ENCODE assay signal across 8 cellular contexts in genomic region chr1:20661235-20662109, GRCh38. TPM values are rescaled to one million over a fixed set of nuclear protein-coding genes. Genes with fewer than 3 reads are reported as not detected.
DNase-seq lines count a peak whose midpoint lies in the region; ATAC-seq, FAIRE-seq and TF ChIP-seq lines count a peak whose summit lies in the region.

DDOST (minus strand) TSS chr1:20661369; CDS start chr1:20661350, 19 bp downstream.

- in situ Hi-C loops in gastrocnemius medialis (cut with MboI; ENCODE audit: low sequenced_read_pairs in 4 of 4) = no loop called here

- peaks cover 36 to 43% of the 10 kb centered on the region in 2 donors for H3K4me1 ChIP-seq in gastrocnemius medialis

- H3K36me3 ChIP-seq in gastrocnemius medialis = peaks cover 0 to 7% of the 10 kb centered on the region in 2 donors

- peak within 1 kb of the TSS; percentile 88 to 100 (median 99) for H3K27ac Mint-ChIP-seq in brain

- no peaks in the 10 kb centered on the region for H3K27me3 ChIP-seq in gastrocnemius medialis

- no peaks in the 10 kb centered on the region for H3K9me3 Mint-ChIP-seq in brain

- H3K9me3 ChIP-seq in gastrocnemius medialis = no peaks in the 10 kb centered on the region

- TF ChIP-seq CTCF in 22Rv1 (IDR thresholded peaks at IDR 0.05) (peak; percentile 61), brain (conservative IDR thresholded peaks at IDR 0.05) (peak in 1 of 2 experiments; percentile 5), gastrocnemius medialis (IDR thresholded peaks at IDR 0.05 in 4 of 5, conservative IDR thresholded peaks at IDR 0.05 in 1 of 5) (peak in 3 of 5 experiments; percentile 29 to 56 (median 52))

- intact Hi-C loops in gastrocnemius medialis (cut with DNase I; ENCODE audit: low total_unique reads) = loop anchor here (2.0 kb wide), 1 partner anchor 29 kb away; the partner anchor contains the start of gene PINK1

- H3K27ac ChIP-seq in 22Rv1 = peak within 1 kb of the TSS; percentile 65
- H3K27ac ChIP-seq in gastrocnemius medialis = peak within 1 kb of the TSS; percentile 80 to 90 (median 87)

- ATAC-seq in GM18517 (IDR thresholded peaks at IDR 0.05; ENCODE audit: unreplicated experiment) (peak; percentile 96), HG03060 (IDR thresholded peaks at IDR 0.05; ENCODE audit: low read depth, unreplicated experiment) (peak; percentile 94), gastrocnemius medialis (peak; percentile 96 to 98)

- peak; percentile 98 for FAIRE-seq in TTC549 (lab: Jason Lieb, UNC)

- peaks cover 37% of the 10 kb centered on the region for H3K4me1 Mint-ChIP-seq in brain

- peak within 1 kb of the TSS; percentile 96 to 100 (median 99) for H3K4me3 Mint-ChIP-seq in brain

- peaks cover 22% of the 10 kb centered on the region for H3K27me3 Mint-ChIP-seq in brain

- DNase-seq in NCI-H2107 (lab: John Stamatoyannopoulos, UW) (peak; percentile 96), iPS DF 4.7 (ENCODE audit: extremely low read depth, low spot score) (peak; percentile 93), gastrocnemius medialis (peak; percentile 93 to 95)

- peak; percentile 38 to 65 for TF ChIP-seq POLR2A in gastrocnemius medialis (IDR thresholded peaks at IDR 0.05)

- peak within 1 kb of the TSS; percentile 81 to 99 (median 90) for H3K4me3 ChIP-seq in gastrocnemius medialis

- H3K36me3 Mint-ChIP-seq in brain = peaks cover 34% of the 10 kb centered on the region

RNA-seq across cellular contexts. Expression of gene DDOST, which starts in this region (rescaled TPM):
- polyA plus RNA-seq in brain (ENCODE audit: insufficient read depth, low read depth, low replicate concordance) = 163 TPM
- total RNA-seq in gastrocnemius medialis = 100 to 1,000 TPM in 2 of 4 donors, 10 to 100 TPM in 2; 63.0 to 110 (median 99.8) TPM

Comparison
In these comparisons a context has a peak if more than half of its experiments do, and no peak if none do; other contexts are left out.
1. Peak in every context shown above with its lines: DNase-seq, ATAC-seq, H3K4me3 ChIP-seq and H3K27ac ChIP-seq.